Comparison of ENCODE assay signal across 1 cellular context in genomic region chr2:127384529-127384928, GRCh38.
TF ChIP-seq lines count a peak whose summit lies in the region.

No MANE protein-coding gene starts in this region.

TF ChIP-seq in GM12891, 5 proteins besides CTCF, POLR2A, EP300 and RAD21 (continued from another document):
- TF ChIP-seq TAF1 (IDR thresholded peaks at IDR 0.05; ENCODE audit: low read depth, low read length) = no peak
- no peak for TF ChIP-seq PAX5 (IDR thresholded peaks at IDR 0.05; ENCODE audit: insufficient read depth, low read length, severe bottlenecking)
- TF ChIP-seq SPI1 (IDR thresholded peaks at IDR 0.05; ENCODE audit: low read depth, low read length) = no peak
- no peak for TF ChIP-seq POU2F2 (IDR thresholded peaks at IDR 0.05; ENCODE audit: low read depth, low read length)
